ENCODE assay signal across 13 cellular contexts in the genomic region with DNA sequence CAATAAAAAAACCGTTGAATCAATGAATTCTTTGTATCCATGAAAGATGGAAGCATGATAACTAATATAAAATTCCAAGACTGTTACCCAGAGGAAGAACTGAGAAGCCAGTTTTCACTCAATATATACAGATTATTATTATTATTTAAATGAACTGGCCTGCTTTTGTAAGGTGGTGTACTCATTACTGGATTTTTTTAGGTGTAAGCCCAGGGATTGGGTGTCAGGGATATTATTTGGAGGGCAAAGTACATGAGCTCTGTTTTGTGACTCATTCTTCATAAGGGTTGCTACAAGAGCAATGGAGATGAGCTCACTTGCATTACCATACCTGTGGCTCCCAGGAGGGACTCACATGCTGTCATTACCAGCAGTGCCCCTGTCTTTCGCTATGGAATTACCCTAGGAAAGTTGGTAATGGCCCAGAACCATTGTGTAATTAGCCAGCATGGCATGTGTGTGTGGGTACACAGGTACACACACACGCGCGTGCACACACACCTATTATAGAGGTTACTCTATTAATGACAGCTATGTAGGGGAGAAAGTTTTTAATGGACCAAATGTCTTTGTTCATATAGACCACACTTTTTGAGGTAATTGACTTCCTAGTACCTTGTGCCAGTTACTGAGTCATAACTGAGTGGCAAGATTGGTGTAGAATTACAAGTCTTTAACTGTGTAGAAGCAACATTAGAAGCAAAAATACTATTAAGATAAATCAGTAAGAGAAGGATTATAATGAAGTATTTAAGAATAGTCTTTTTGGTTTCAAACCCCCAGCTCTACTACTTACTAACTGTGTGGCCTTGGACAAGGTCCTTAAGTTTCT.
DNase-seq lines count a peak whose midpoint lies in the region; ATAC-seq, FAIRE-seq and TF ChIP-seq lines count a peak whose summit lies in the region.
"Had no signal": no experiment of that assay in that cellular context is flagged by ENCODE, and none has a peak within 500 bp of the region (broad histone marks: within the 10 kb centered on the region; RNA-seq: fewer than 3 reads in every experiment).

No MANE protein-coding gene starts in this region.

- ATAC-seq in GM12878 = peak; percentile 66
- ATAC-seq in right lobe of liver = peak; percentile 11 to 98 (median 36)

- H3K27ac ChIP-seq in GM12878 (ENCODE audit: control insufficient read depth, insufficient read depth) (no peak overlapping the region), right lobe of liver (no peak overlapping the region), colonic mucosa (no peak overlapping the region)
- H3K27ac ChIP-seq: sigmoid colon had no signal

- H3K4me3 ChIP-seq in GM12878 = no peak overlapping the region
- H3K4me3 ChIP-seq in right lobe of liver = no peak overlapping the region
- H3K4me3 ChIP-seq in colonic mucosa = no peak overlapping the region
- H3K4me3 ChIP-seq: HAP-1, sigmoid colon had no signal

- H3K9me3 ChIP-seq in GM12878 (replicated peaks; ENCODE audit: control insufficient read depth, insufficient read depth, low read length) (no peaks in the 10 kb centered on the region; the same call in 2 of the 3 replicates), right lobe of liver (no peaks in the 10 kb centered on the region), colonic mucosa (no peaks in the 10 kb centered on the region)
- H3K9me3 ChIP-seq: HAP-1, sigmoid colon had no signal

- BruUV-seq in GM12878 (replicated peaks; lab: Mats Ljungman, UMichigan) = no TSS peak

- 99% methylated on average over 5 of the region's 5 CpGs for WGBS in GM12878 (ENCODE audit: insufficient coverage, insufficient replicate concordance, low lambda C conversion rate, missing lambda C conversion rate)
- 94% methylated on average over 5 of the region's 5 CpGs for WGBS in right lobe of liver (ENCODE audit: insufficient coverage, low coverage, low lambda C conversion rate, missing lambda C conversion rate)

- POLR2A ChIA-PET in GM12878 (lab: Charles Lee) = interaction anchor here (0.6 kb wide), 1 partner anchor 326 kb away, joined by 7 read pairs; a partner anchor contains a TSS

- SMC1A ChIA-PET in GM12878 (lab: Charles Lee; ENCODE audit: uncharacterized antibody, unreplicated experiment) = interaction anchor here (0.7 to 0.9 kb wide), 2 partner anchors 23 to 50 kb away, joined by 3 read pairs; no protein-coding TSS in a partner anchor

- H3K36me3 ChIP-seq in GM12878 (ENCODE audit: control insufficient read depth in 2 of 2, insufficient read depth in 2 of 2, low read length in 1 of 2) (no peaks in the 10 kb centered on the region), right lobe of liver (no peaks in the 10 kb centered on the region), colonic mucosa (no peaks in the 10 kb centered on the region)
- H3K36me3 ChIP-seq: HAP-1 had no signal

- TF ChIP-seq POLR2A in GM12878 (IDR thresholded peaks at IDR 0.05; ENCODE audit: low read depth, low read length) = no peak
- TF ChIP-seq POLR2A in right lobe of liver (IDR thresholded peaks at IDR 0.05) = no peak

- H3K4me2 ChIP-seq in GM12878 (ENCODE audit: control insufficient read depth, insufficient read depth) = no peak overlapping the region

- no peak overlapping the region for H2AFZ ChIP-seq in GM12878 (ENCODE audit: control insufficient read depth, low read depth, low read length)

- no peaks in the 10 kb centered on the region for H3K4me1 ChIP-seq in GM12878 (ENCODE audit: control insufficient read depth, insufficient read depth, low read length)
- no peaks in the 10 kb centered on the region for H3K4me1 ChIP-seq in right lobe of liver
- H3K4me1 ChIP-seq in colonic mucosa = no peaks in the 10 kb centered on the region
- H3K4me1 ChIP-seq: HAP-1, sigmoid colon had no signal

- H3K79me2 ChIP-seq in GM12878 (ENCODE audit: control insufficient read depth, insufficient read depth, low read length) = no peaks in the 10 kb centered on the region

- in situ Hi-C loops in GM12878 (cut with MboI) = no loop called here

- DNase-seq in DMS53 treated with DMSO at 0.1 percent for 48 hours (lab: John Stamatoyannopoulos, UW; ENCODE audit: unreplicated experiment) (peak; percentile 75), LHCN-M2 (ENCODE audit: low read depth) (peak; percentile 74), GM12878 (ENCODE audit: low read depth, low spot score) (no peak), right lobe of liver (no peak), NCI-H748 treated with DMSO at 0.1 percent for 48 hours (lab: John Stamatoyannopoulos, UW) (no peak), inferior parietal cortex (ENCODE audit: extremely low spot score) (no peak), GM19239 (ENCODE audit: insufficient read length, low spot score) (no peak), colonic mucosa (no peak)
- DNase-seq: activated gamma-delta T cell treated with Interleukin-2 at 50 U/mL for 16 hours, erythroblast, NCI-H774, sigmoid colon had no signal

- TF ChIP-seq CTCF in GM12878 (IDR thresholded peaks at IDR 0.05 in 2 of 3, conservative IDR thresholded peaks at IDR 0.05 in 1 of 3; ENCODE audit: control insufficient read depth in 2 of 3, extremely low read depth in 1 of 3, insufficient read depth in 1 of 3, low read depth in 3 of 3, low read length in 3 of 3) (no peak), right lobe of liver (IDR thresholded peaks at IDR 0.05) (no peak), colonic mucosa (IDR thresholded peaks at IDR 0.05) (no peak)

- intact Hi-C loops in GM12878 (cut with micrococcal nuclease; ENCODE audit: unreplicated experiment) = no loop called here
- intact Hi-C loops in right lobe of liver (cut with DNase I) = no loop called here
- intact Hi-C loops in colonic mucosa (cut with DNase I) = no loop called here

- FAIRE-seq in GM12878 (lab: Jason Lieb, UNC) = no peak
- FAIRE-seq in GM19239 (lab: Jason Lieb, UNC) = no peak

- CTCF ChIA-PET in GM12878 (lab: Yijun Ruan, JAX) = interaction anchor here (0.6 to 1.3 kb wide), 3 partner anchors 27 to 283 kb away, joined by 3 read pairs; no protein-coding TSS in a partner anchor

- RAD21 ChIA-PET in GM12878 (lab: Charles Lee; ENCODE audit: unreplicated experiment) = no interaction called here

- H3K27me3 ChIP-seq in GM12878 (replicated peaks in 1 of 2; ENCODE audit: control insufficient read depth in 2 of 2, insufficient read depth in 2 of 2, low read length in 1 of 2) (no peaks in the 10 kb centered on the region), right lobe of liver (no peaks in the 10 kb centered on the region), colonic mucosa (no peaks in the 10 kb centered on the region)
- H3K27me3 ChIP-seq: sigmoid colon had no signal

- H4K20me1 ChIP-seq in GM12878 (ENCODE audit: control insufficient read depth, insufficient read depth) = no peaks in the 10 kb centered on the region

- TF ChIP-seq RAD21 in GM12878 (IDR thresholded peaks at IDR 0.05; ENCODE audit: insufficient read depth, low read depth, low read length) = no peak

- H3K9ac ChIP-seq in GM12878 (ENCODE audit: control insufficient read depth, insufficient read depth, low read length) (no peak overlapping the region), colonic mucosa (ENCODE audit: low read depth in 2 of 2, low read length in 2 of 2) (no peak overlapping the region)

- no peak for TF ChIP-seq EP300 in GM12878 (IDR thresholded peaks at IDR 0.05; ENCODE audit: borderline replicate concordance in 1 of 2, control insufficient read depth in 1 of 2, low read depth in 2 of 2, low read length in 2 of 2)

TF ChIP-seq in GM12878, 131 proteins besides CTCF, POLR2A, EP300 and RAD21:
- TF ChIP-seq, protein P1, sequence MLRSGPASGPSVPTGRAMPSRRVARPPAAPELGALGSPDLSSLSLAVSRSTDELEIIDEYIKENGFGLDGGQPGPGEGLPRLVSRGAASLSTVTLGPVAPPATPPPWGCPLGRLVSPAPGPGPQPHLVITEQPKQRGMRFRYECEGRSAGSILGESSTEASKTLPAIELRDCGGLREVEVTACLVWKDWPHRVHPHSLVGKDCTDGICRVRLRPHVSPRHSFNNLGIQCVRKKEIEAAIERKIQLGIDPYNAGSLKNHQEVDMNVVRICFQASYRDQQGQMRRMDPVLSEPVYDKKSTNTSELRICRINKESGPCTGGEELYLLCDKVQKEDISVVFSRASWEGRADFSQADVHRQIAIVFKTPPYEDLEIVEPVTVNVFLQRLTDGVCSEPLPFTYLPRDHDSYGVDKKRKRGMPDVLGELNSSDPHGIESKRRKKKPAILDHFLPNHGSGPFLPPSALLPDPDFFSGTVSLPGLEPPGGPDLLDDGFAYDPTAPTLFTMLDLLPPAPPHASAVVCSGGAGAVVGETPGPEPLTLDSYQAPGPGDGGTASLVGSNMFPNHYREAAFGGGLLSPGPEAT (IDR thresholded peaks at IDR 0.05; ENCODE audit: low read depth) = no peak
- TF ChIP-seq, protein P2, sequence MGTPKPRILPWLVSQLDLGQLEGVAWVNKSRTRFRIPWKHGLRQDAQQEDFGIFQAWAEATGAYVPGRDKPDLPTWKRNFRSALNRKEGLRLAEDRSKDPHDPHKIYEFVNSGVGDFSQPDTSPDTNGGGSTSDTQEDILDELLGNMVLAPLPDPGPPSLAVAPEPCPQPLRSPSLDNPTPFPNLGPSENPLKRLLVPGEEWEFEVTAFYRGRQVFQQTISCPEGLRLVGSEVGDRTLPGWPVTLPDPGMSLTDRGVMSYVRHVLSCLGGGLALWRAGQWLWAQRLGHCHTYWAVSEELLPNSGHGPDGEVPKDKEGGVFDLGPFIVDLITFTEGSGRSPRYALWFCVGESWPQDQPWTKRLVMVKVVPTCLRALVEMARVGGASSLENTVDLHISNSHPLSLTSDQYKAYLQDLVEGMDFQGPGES (IDR thresholded peaks at IDR 0.05) = no peak
- TF ChIP-seq ZNF217 (IDR thresholded peaks at IDR 0.05) = no peak

Comparison
In these comparisons a context has a peak if more than half of its experiments do, and no peak if none do; other contexts are left out.
1. DNase-seq: peak in DMS53 treated with DMSO at 0.1 percent for 48 hours (single experiment) and LHCN-M2 (single experiment); none in GM12878 (single experiment), right lobe of liver (0 of 3), NCI-H748 treated with DMSO at 0.1 percent for 48 hours (single experiment), inferior parietal cortex (single experiment), GM19239 (single experiment) and colonic mucosa (single experiment).